ENCODE assay signal across 9 cellular contexts in genomic region chr11:86800076-86800955, GRCh38. TPM values are rescaled to one million over a fixed set of nuclear protein-coding genes. Genes with fewer than 3 reads are reported as not detected.
DNase-seq lines count a peak whose midpoint lies in the region; TF ChIP-seq lines count a peak whose summit lies in the region.
"Had no signal": no experiment of that assay in that cellular context is flagged by ENCODE, and none has a peak within 500 bp of the region (broad histone marks: within the 10 kb centered on the region; RNA-seq: fewer than 3 reads in every experiment).

A gene with protein sequence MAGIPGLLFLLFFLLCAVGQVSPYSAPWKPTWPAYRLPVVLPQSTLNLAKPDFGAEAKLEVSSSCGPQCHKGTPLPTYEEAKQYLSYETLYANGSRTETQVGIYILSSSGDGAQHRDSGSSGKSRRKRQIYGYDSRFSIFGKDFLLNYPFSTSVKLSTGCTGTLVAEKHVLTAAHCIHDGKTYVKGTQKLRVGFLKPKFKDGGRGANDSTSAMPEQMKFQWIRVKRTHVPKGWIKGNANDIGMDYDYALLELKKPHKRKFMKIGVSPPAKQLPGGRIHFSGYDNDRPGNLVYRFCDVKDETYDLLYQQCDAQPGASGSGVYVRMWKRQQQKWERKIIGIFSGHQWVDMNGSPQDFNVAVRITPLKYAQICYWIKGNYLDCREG (plus strand): TSS chr11:86800542. CDS start chr11:86807644, 7,102 bp downstream.

- H3K36me3 ChIP-seq in duodenal mucosa (ENCODE audit: control insufficient read depth in 1 of 2, insufficient read depth in 2 of 2, low read length in 2 of 2) (no peaks in the 10 kb centered on the region), liver (ENCODE audit: control insufficient read depth in 4 of 4, insufficient read depth in 3 of 4, low read depth in 1 of 4, low read length in 3 of 4) (no peaks in the 10 kb centered on the region)

- no peak within 1 kb of the TSS for H3K27ac Mint-ChIP-seq in T-helper 2 cell treated with Interferon-gamma antibody and Interleukin-4, amounts not matched to agents 5 μg/mL and 100 μg/mL, for 36 hours

- no peak for TF ChIP-seq CTCF in liver (IDR thresholded peaks at IDR 0.05; ENCODE audit: low read depth, low read length, missing input control)

- H3K27me3 ChIP-seq in duodenal mucosa (ENCODE audit: control insufficient read depth in 1 of 2, insufficient read depth in 2 of 2, low read length in 2 of 2) (peaks cover 3 to 12% of the 10 kb centered on the region in 2 donors), liver (ENCODE audit: control insufficient read depth in 4 of 4, insufficient read depth in 4 of 4, low read length in 3 of 4) (peaks cover 0 to 4% (median 2%) of the 10 kb centered on the region in 4 donors)

- H3K9me3 Mint-ChIP-seq in T-helper 2 cell treated with Interferon-gamma antibody and Interleukin-4, amounts not matched to agents 5 μg/mL and 100 μg/mL, for 36 hours = no peaks in the 10 kb centered on the region

- peak within 1 kb of the TSS; percentile 74 for H3K4me3 Mint-ChIP-seq in T-helper 2 cell treated with Interferon-gamma antibody and Interleukin-4, amounts not matched to agents 5 μg/mL and 100 μg/mL, for 36 hours

- no peak for TF ChIP-seq RAD21 in liver (IDR thresholded peaks at IDR 0.05)

- peak; percentile 59 for DNase-seq in NCI-H1436 (lab: John Stamatoyannopoulos, UW)
- no peak for DNase-seq in NCI-H1436 treated with DMSO at 0.1 percent for 48 hours (lab: John Stamatoyannopoulos, UW)
- peak; percentile 78 for DNase-seq in HT-29 (ENCODE audit: low spot score)
- peak; percentile 41 for DNase-seq in T-helper 2 cell treated with Interferon-gamma antibody and Interleukin-4, amounts not matched to agents 5 μg/mL and 100 μg/mL, for 36 hours (ENCODE audit: low spot score)
- peak; percentile 16 for DNase-seq in stimulated activated CD8-positive, alpha-beta memory T cell treated with anti-CD3 and anti-CD28 coated beads, Interleukin-12 subunit alpha, Interleukin-12 subunit beta, amount 100 ng/mL, for 4 hours (ENCODE audit: low read depth)
- DNase-seq in medulla oblongata (ENCODE audit: extremely low spot score) = no peak
- DNase-seq: DND-41 had no signal

- peaks cover 62% of the 10 kb centered on the region for H3K27me3 Mint-ChIP-seq in T-helper 2 cell treated with Interferon-gamma antibody and Interleukin-4, amounts not matched to agents 5 μg/mL and 100 μg/mL, for 36 hours (ENCODE audit: low read depth)

- peak within 1 kb of the TSS; percentile 69 to 76 for H3K4me3 ChIP-seq in duodenal mucosa (ENCODE audit: low read depth in 1 of 2, low read length in 2 of 2)
- H3K4me3 ChIP-seq in liver (ENCODE audit: low read depth in 1 of 3, low read length in 3 of 3) = peak within 1 kb of the TSS; percentile 35 to 84 (median 56)

- 1% methylated on average over 97 of the region's 97 CpGs for WGBS in liver

- H3K9ac ChIP-seq in duodenal mucosa (ENCODE audit: low read depth in 1 of 2, low read length in 2 of 2) = peak within 1 kb of the TSS; percentile 45 to 59
- H3K9ac ChIP-seq in liver (ENCODE audit: low read depth in 1 of 2, low read length in 2 of 2) = peak within 1 kb of the TSS; percentile 36 to 42

- H3K4me1 Mint-ChIP-seq in T-helper 2 cell treated with Interferon-gamma antibody and Interleukin-4, amounts not matched to agents 5 μg/mL and 100 μg/mL, for 36 hours (ENCODE audit: low read depth) = peaks cover 11% of the 10 kb centered on the region

- H3K9me3 ChIP-seq in duodenal mucosa (ENCODE audit: control insufficient read depth in 1 of 2, low read length in 2 of 2) (no peaks in the 10 kb centered on the region), liver (ENCODE audit: control insufficient read depth in 4 of 4, low read length in 3 of 4) (no peaks in the 10 kb centered on the region)

- H3K27ac ChIP-seq in duodenal mucosa (ENCODE audit: low read depth, low read length) = peak within 1 kb of the TSS; percentile 55
- peak within 1 kb of the TSS in 1 of 2 donors; percentile 4 for H3K27ac ChIP-seq in liver (ENCODE audit: low read depth in 1 of 2, low read length in 2 of 2)

- H3K36me3 Mint-ChIP-seq in T-helper 2 cell treated with Interferon-gamma antibody and Interleukin-4, amounts not matched to agents 5 μg/mL and 100 μg/mL, for 36 hours (ENCODE audit: low read depth) = no peaks in the 10 kb centered on the region

- H3K4me1 ChIP-seq in duodenal mucosa (ENCODE audit: control insufficient read depth in 1 of 2, insufficient read depth in 2 of 2, low read length in 2 of 2) = peaks cover 13% of the 10 kb centered on the region in 2 donors
- H3K4me1 ChIP-seq in liver (ENCODE audit: control insufficient read depth in 4 of 4, insufficient read depth in 4 of 4, low read length in 3 of 4) = peaks cover 6 to 13% (median 11%) of the 10 kb centered on the region in 4 donors

TF ChIP-seq in liver, 16 proteins besides CTCF, POLR2A, EP300 and RAD21:
- TF ChIP-seq HNF4G (IDR thresholded peaks at IDR 0.05) (no peak), SP1 (IDR thresholded peaks at IDR 0.05) (no peak), NR2F2 (IDR thresholded peaks at IDR 0.05) (no peak), EGR1 (IDR thresholded peaks at IDR 0.05; ENCODE audit: low read depth in 2 of 2) (no peak), GABPA (IDR thresholded peaks at IDR 0.05 in 1 of 2, conservative IDR thresholded peaks at IDR 0.05 in 1 of 2) (no peak), JUND (IDR thresholded peaks at IDR 0.05) (no peak), ZBTB33 (IDR thresholded peaks at IDR 0.05) (no peak), FOXA1 (IDR thresholded peaks at IDR 0.05) (no peak)
- TF ChIP-seq, protein P1, sequence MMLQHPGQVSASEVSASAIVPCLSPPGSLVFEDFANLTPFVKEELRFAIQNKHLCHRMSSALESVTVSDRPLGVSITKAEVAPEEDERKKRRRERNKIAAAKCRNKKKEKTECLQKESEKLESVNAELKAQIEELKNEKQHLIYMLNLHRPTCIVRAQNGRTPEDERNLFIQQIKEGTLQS (IDR thresholded peaks at IDR 0.05) = no peak

RNA-seq across cellular contexts. Expression of the gene that starts here (rescaled TPM):
- 13.9 and 14.2 TPM in 2 replicates for total RNA-seq in HT-29 (2014; rRNA removed; shearing (Covaris generic))
- 10 to 100 TPM in 1 of 2 donors, 1 to 10 TPM in 1; 2.3 to 11.0 TPM for total RNA-seq in liver
- polyA plus RNA-seq in liver = 1 to 10 TPM; 5.7 to 9.9 TPM

Comparison
In these comparisons a context has a peak if more than half of its experiments do, and no peak if none do; other contexts are left out.
1. DNase-seq: peak in NCI-H1436 (single experiment), HT-29 (single experiment), T-helper 2 cell treated with Interferon-gamma antibody and Interleukin-4, amounts not matched to agents 5 μg/mL and 100 μg/mL, for 36 hours (single experiment) and stimulated activated CD8-positive, alpha-beta memory T cell treated with anti-CD3 and anti-CD28 coated beads, Interleukin-12 subunit alpha, Interleukin-12 subunit beta, amount 100 ng/mL, for 4 hours (single experiment); none in NCI-H1436 treated with DMSO at 0.1 percent for 48 hours (single experiment) and medulla oblongata (single experiment).